8 cellular contexts compared by ENCODE assay signal in genomic region chr21:32278068-32278467, GRCh38. TPM values are rescaled to one million over a fixed set of nuclear protein-coding genes. Genes with fewer than 3 reads are reported as not detected.
DNase-seq lines count a peak whose midpoint lies in the region; ATAC-seq and TF ChIP-seq lines count a peak whose summit lies in the region.

No MANE protein-coding gene starts in this region.

- peak in 1 of 3 donors; percentile 33 for DNase-seq in CD4-positive, CD25-positive, alpha-beta regulatory T cell
- DNase-seq in HFF-Myc (ENCODE audit: extremely low read depth, low read depth) (no peak), T-helper 17 cell (no peak), glomerular visceral epithelial cell (ENCODE audit: extremely low spot score) (peak; percentile 13), H4 (ENCODE audit: low spot score) (no peak), superior temporal gyrus (ENCODE audit: extremely low spot score) (no peak)

- TF ChIP-seq CTCF in HFF-Myc (IDR thresholded peaks at IDR 0.05; ENCODE audit: low read depth, low read length, missing control alignments) = no peak

- H3K4me3 Mint-ChIP-seq in CD4-positive, CD25-positive, alpha-beta regulatory T cell = peak overlapping the region; percentile 95 to 99 (median 99)
- H3K4me3 Mint-ChIP-seq in T-helper 17 cell = peak overlapping the region; percentile 99

- H3K4me3 ChIP-seq in CD4-positive, CD25-positive, alpha-beta regulatory T cell (ENCODE audit: low read depth, low read length) = peak overlapping the region; percentile 78
- H3K4me3 ChIP-seq in HFF-Myc (replicated peaks; ENCODE audit: low read depth, low read length) = peak overlapping the region; percentile 85
- H3K4me3 ChIP-seq in skin epidermis = peak overlapping the region; percentile 72 to 99 (median 93)

- no peaks in the 10 kb centered on the region for H3K9me3 Mint-ChIP-seq in CD4-positive, CD25-positive, alpha-beta regulatory T cell

- H3K27ac ChIP-seq in CD4-positive, CD25-positive, alpha-beta regulatory T cell (ENCODE audit: insufficient read depth, low read length, poor library complexity, severe bottlenecking) = peak overlapping the region; percentile 66
- H3K27ac ChIP-seq in skin epidermis = peak overlapping the region in 17 of 21 experiments; percentile 44 to 89 (median 80)

- H3K4me1 ChIP-seq in CD4-positive, CD25-positive, alpha-beta regulatory T cell (ENCODE audit: control insufficient read depth, insufficient read depth, low read length, poor library complexity, severe bottlenecking) = peaks cover 16% of the 10 kb centered on the region

- peaks cover 5% of the 10 kb centered on the region for H3K36me3 ChIP-seq in CD4-positive, CD25-positive, alpha-beta regulatory T cell (ENCODE audit: control insufficient read depth, insufficient read depth, low read length)

- no peaks in the 10 kb centered on the region for H3K27me3 Mint-ChIP-seq in CD4-positive, CD25-positive, alpha-beta regulatory T cell
- H3K27me3 Mint-ChIP-seq in T-helper 17 cell = no peaks in the 10 kb centered on the region

- H3K27me3 ChIP-seq in CD4-positive, CD25-positive, alpha-beta regulatory T cell (ENCODE audit: control insufficient read depth, insufficient read depth, low read length) = no peaks in the 10 kb centered on the region

- no peak for ATAC-seq in CD4-positive, CD25-positive, alpha-beta regulatory T cell (ENCODE audit: low read depth in 2 of 2)
- ATAC-seq in T-helper 17 cell (no peak), GM21360 (IDR thresholded peaks at IDR 0.05; ENCODE audit: unreplicated experiment) (no peak)

- peaks cover 22% of the 10 kb centered on the region for H3K36me3 Mint-ChIP-seq in CD4-positive, CD25-positive, alpha-beta regulatory T cell
- H3K36me3 Mint-ChIP-seq in T-helper 17 cell (ENCODE audit: low read depth) = peaks cover 6% of the 10 kb centered on the region

- no peaks in the 10 kb centered on the region for H3K9me3 ChIP-seq in CD4-positive, CD25-positive, alpha-beta regulatory T cell (ENCODE audit: control insufficient read depth in 2 of 2, low read length in 2 of 2)
- H3K9me3 ChIP-seq in T-helper 17 cell (ENCODE audit: control insufficient read depth, low read length, poor library complexity, severe bottlenecking) = no peaks in the 10 kb centered on the region

- peak overlapping the region in 2 of 3 donors; percentile 67 to 97 for H3K27ac Mint-ChIP-seq in CD4-positive, CD25-positive, alpha-beta regulatory T cell
- peak overlapping the region; percentile 92 for H3K27ac Mint-ChIP-seq in T-helper 17 cell

- H3K4me1 Mint-ChIP-seq in CD4-positive, CD25-positive, alpha-beta regulatory T cell = peaks cover 15 to 33% (median 25%) of the 10 kb centered on the region in 4 donors
- peaks cover 23% of the 10 kb centered on the region for H3K4me1 Mint-ChIP-seq in T-helper 17 cell

RNA-seq across cellular contexts. Expression of gene MIS18A, which starts 0.8 kb away (rescaled TPM):
- total RNA-seq in CD4-positive, CD25-positive, alpha-beta regulatory T cell = 5.2 TPM
- polyA plus RNA-seq in CD4-positive, CD25-positive, alpha-beta regulatory T cell = 10 to 100 TPM in 3 of 4 donors, 1 to 10 TPM in 1; 9.9 to 13.3 (median 11.2) TPM
- 1 to 10 TPM; 2.8 TPM for total RNA-seq in T-helper 17 cell
- total RNA-seq in H4 (2014; rRNA removed; shearing (Covaris generic)) = 37.8 and 38.3 TPM in 2 replicates

RNA-seq across cellular contexts. Expression of gene MRAP, which starts 20.6 kb away (rescaled TPM):
- not detected for total RNA-seq in CD4-positive, CD25-positive, alpha-beta regulatory T cell
- polyA plus RNA-seq in CD4-positive, CD25-positive, alpha-beta regulatory T cell = not detected
- not detected for total RNA-seq in T-helper 17 cell
- total RNA-seq in H4 (2014; rRNA removed; shearing (Covaris generic)) = not detected in 2 replicates
